Comparison of ENCODE assay signal across 1 cellular context in genomic region chr20:36193937-36194712, GRCh38.
A peak's percentile ranks its signal among the peaks of the same experiment; 100 is the strongest.
TF ChIP-seq lines count a peak whose summit lies in the region.

No MANE protein-coding gene starts in this region.

TF ChIP-seq in HepG2, 621 proteins besides CTCF, POLR2A, EP300 and RAD21:
- TF ChIP-seq ZMAT5 (CRISPR knock-in tag; IDR thresholded peaks at IDR 0.05; ENCODE audit: borderline replicate concordance, low read depth): no peak
- TF ChIP-seq HIVEP1 (CRISPR knock-in tag; IDR thresholded peaks at IDR 0.05): peak; percentile 61
- no peak for TF ChIP-seq MAFF (IDR thresholded peaks at IDR 0.05; ENCODE audit: low read depth, low read length)
